ENCODE assay signal across 8 cellular contexts in genomic region chr11:22192642-22193347, GRCh38. TPM values are rescaled to one million over a fixed set of nuclear protein-coding genes. Genes with fewer than 3 reads are reported as not detected.
A peak's percentile ranks its signal among the peaks of the same experiment; 100 is the strongest.
DNase-seq lines count a peak whose midpoint lies in the region; ATAC-seq and TF ChIP-seq lines count a peak whose summit lies in the region.

A gene with protein sequence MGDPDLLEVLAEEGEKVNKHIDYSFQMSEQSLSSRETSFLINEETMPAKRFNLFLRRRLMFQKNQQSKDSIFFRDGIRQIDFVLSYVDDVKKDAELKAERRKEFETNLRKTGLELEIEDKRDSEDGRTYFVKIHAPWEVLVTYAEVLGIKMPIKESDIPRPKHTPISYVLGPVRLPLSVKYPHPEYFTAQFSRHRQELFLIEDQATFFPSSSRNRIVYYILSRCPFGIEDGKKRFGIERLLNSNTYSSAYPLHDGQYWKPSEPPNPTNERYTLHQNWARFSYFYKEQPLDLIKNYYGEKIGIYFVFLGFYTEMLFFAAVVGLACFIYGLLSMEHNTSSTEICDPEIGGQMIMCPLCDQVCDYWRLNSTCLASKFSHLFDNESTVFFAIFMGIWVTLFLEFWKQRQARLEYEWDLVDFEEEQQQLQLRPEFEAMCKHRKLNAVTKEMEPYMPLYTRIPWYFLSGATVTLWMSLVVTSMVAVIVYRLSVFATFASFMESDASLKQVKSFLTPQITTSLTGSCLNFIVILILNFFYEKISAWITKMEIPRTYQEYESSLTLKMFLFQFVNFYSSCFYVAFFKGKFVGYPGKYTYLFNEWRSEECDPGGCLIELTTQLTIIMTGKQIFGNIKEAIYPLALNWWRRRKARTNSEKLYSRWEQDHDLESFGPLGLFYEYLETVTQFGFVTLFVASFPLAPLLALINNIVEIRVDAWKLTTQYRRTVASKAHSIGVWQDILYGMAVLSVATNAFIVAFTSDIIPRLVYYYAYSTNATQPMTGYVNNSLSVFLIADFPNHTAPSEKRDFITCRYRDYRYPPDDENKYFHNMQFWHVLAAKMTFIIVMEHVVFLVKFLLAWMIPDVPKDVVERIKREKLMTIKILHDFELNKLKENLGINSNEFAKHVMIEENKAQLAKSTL (plus strand): TSS chr11:22193085. CDS start chr11:22193493, 408 bp downstream.

- no peaks in the 10 kb centered on the region for H3K36me3 ChIP-seq in A673 (ENCODE audit: insufficient read depth, low read length, poor library complexity, severe bottlenecking)
- H3K36me3 ChIP-seq in ectodermal cell (ENCODE audit: control insufficient read depth, insufficient read depth, low read length) = no peaks in the 10 kb centered on the region
- H3K36me3 ChIP-seq in lower lobe of right lung = no peaks in the 10 kb centered on the region
- no peaks in the 10 kb centered on the region for H3K36me3 ChIP-seq in stomach smooth muscle (ENCODE audit: control insufficient read depth in 2 of 2, insufficient read depth in 2 of 2, low read length in 2 of 2)

- H3K9ac ChIP-seq in stomach smooth muscle (ENCODE audit: low read length in 2 of 2) = peak within 1 kb of the TSS; percentile 67 to 74

- H3K27ac ChIP-seq in A673 (ENCODE audit: low read depth, low read length, poor library complexity, severe bottlenecking) = peak within 1 kb of the TSS; percentile 65
- no peak within 1 kb of the TSS for H3K27ac ChIP-seq in ectodermal cell (ENCODE audit: insufficient read depth, low read depth, low read length, poor library complexity, severe bottlenecking)
- peak within 1 kb of the TSS; percentile 56 for H3K27ac ChIP-seq in lower lobe of right lung
- peak within 1 kb of the TSS; percentile 53 for H3K27ac ChIP-seq in stomach smooth muscle (ENCODE audit: low read length)

- H3K9me3 ChIP-seq in A673 (ENCODE audit: low read depth, low read length, poor library complexity, severe bottlenecking) = no peaks in the 10 kb centered on the region
- no peaks in the 10 kb centered on the region for H3K9me3 ChIP-seq in ectodermal cell (ENCODE audit: control insufficient read depth, low read length)
- H3K9me3 ChIP-seq in lower lobe of right lung = no peaks in the 10 kb centered on the region
- no peaks in the 10 kb centered on the region for H3K9me3 ChIP-seq in stomach smooth muscle (ENCODE audit: control insufficient read depth in 2 of 2, low read length in 2 of 2)

- peaks cover 13% of the 10 kb centered on the region for H3K4me1 ChIP-seq in A673 (ENCODE audit: insufficient read depth, low read length, poor library complexity, severe bottlenecking)
- H3K4me1 ChIP-seq in ectodermal cell (ENCODE audit: control insufficient read depth, insufficient read depth, low read length) = no peaks in the 10 kb centered on the region
- peaks cover 14% of the 10 kb centered on the region for H3K4me1 ChIP-seq in lower lobe of right lung
- peaks cover 14% of the 10 kb centered on the region for H3K4me1 ChIP-seq in stomach smooth muscle (ENCODE audit: control insufficient read depth, insufficient read depth, low read length)

- BruUV-seq in A673 (replicated peaks; lab: Mats Ljungman, UMichigan) = no TSS peak

- intact Hi-C loops in A673 (cut with micrococcal nuclease; ENCODE audit: unreplicated experiment) = loop anchor here (5.0 kb wide), 1 partner anchor 50 kb away; no protein-coding TSS in a partner anchor
- intact Hi-C loops in lower lobe of right lung (cut with DNase I) = no loop called here

- peak; percentile 18 for TF ChIP-seq POLR2A in GM18505 (IDR thresholded peaks at IDR 0.05; ENCODE audit: borderline replicate concordance, extremely low read depth, insufficient read depth, insufficient read length)

- POLR2A ChIA-PET in A673 (lab: Charles Lee; ENCODE audit: low non-redundant PET) = no interaction called here

- H3K4me3 ChIP-seq in A673 (ENCODE audit: low read depth, low read length, poor library complexity, severe bottlenecking) (peak within 1 kb of the TSS; percentile 80), ectodermal cell (ENCODE audit: insufficient read depth, low read depth, low read length) (peak within 1 kb of the TSS; percentile 79), lower lobe of right lung (peak within 1 kb of the TSS; percentile 77), stomach smooth muscle (ENCODE audit: low read length in 2 of 2) (peak within 1 kb of the TSS; percentile 70 to 84)

- TF ChIP-seq CTCF in A673 (conservative IDR thresholded peaks at IDR 0.05; ENCODE audit: low read depth, low read length) = no peak
- no peak for TF ChIP-seq CTCF in lower lobe of right lung (IDR thresholded peaks at IDR 0.05)

- peak; percentile 55 for ATAC-seq in GM18505 (IDR thresholded peaks at IDR 0.05; ENCODE audit: unreplicated experiment)
- ATAC-seq in HG03097 (IDR thresholded peaks at IDR 0.05; ENCODE audit: low FRiP score, unreplicated experiment) = peak; percentile 37
- peak; percentile 90 to 94 for ATAC-seq in lower lobe of right lung

- H3K27me3 ChIP-seq in A673 (replicated peaks; ENCODE audit: insufficient read depth, low read depth, low read length, poor library complexity) (no peaks in the 10 kb centered on the region), ectodermal cell (ENCODE audit: control insufficient read depth, insufficient read depth, low read length, poor library complexity, severe bottlenecking) (peaks cover 5% of the 10 kb centered on the region), lower lobe of right lung (ENCODE audit: low read depth) (no peaks in the 10 kb centered on the region), stomach smooth muscle (ENCODE audit: control insufficient read depth in 1 of 2, insufficient read depth in 2 of 2, low read length in 2 of 2) (no peaks in the 10 kb centered on the region)

- WGBS in ectodermal cell, 2 experiments = 0 to 1% methylated on average over 56 of the region's 56 CpGs

- CTCF ChIA-PET in A673 (lab: Charles Lee) = interaction anchor here (0.7 kb wide), 1 partner anchor 40 kb away, joined by 4 read pairs; no protein-coding TSS in a partner anchor

- DNase-seq in A673 (ENCODE audit: low spot score) = peak; percentile 71
- DNase-seq in NOMO-1 treated with DMSO at 0.1 percent for 48 hours (lab: John Stamatoyannopoulos, UW; ENCODE audit: unreplicated experiment) = peak; percentile 33
- DNase-seq in lower lobe of right lung = peak; percentile 73
- no peak for DNase-seq in LoVo (ENCODE audit: low spot score)

RNA-seq across cellular contexts. Expression of the gene that starts here (rescaled TPM):
- 3.7 and 3.8 TPM in 2 replicates for total RNA-seq in A673 (2021)
- 4.9 TPM for polyA plus RNA-seq in ectodermal cell (2013, experiment 1 of 4)
- 6.1 TPM for polyA plus RNA-seq in ectodermal cell (2013, experiment 2 of 4)
- 4.0 TPM for polyA plus RNA-seq in ectodermal cell (2013, experiment 3 of 4)
- 4.9 TPM for polyA plus RNA-seq in ectodermal cell (2013, experiment 4 of 4)
- total RNA-seq in lower lobe of right lung = 4.8 TPM

Comparison
In these comparisons a context has a peak if more than half of its experiments do, and no peak if none do; other contexts are left out.
1. ATAC-seq: peak in every context shown above with its lines; median percentile 92 in lower lobe of right lung; 55 in GM18505; 37 in HG03097.